8 cellular contexts compared by ENCODE assay signal in genomic region chr2:156343096-156343939, GRCh38.
A peak's percentile ranks its signal among the peaks of the same experiment; 100 is the strongest.
DNase-seq lines count a peak whose midpoint lies in the region; ATAC-seq, FAIRE-seq and TF ChIP-seq lines count a peak whose summit lies in the region.

No MANE protein-coding gene starts in this region.

- H3K4me3 ChIP-seq in SK-N-MC: peak overlapping the region; percentile 74
- H3K4me3 ChIP-seq in fibroblast of mammary gland (ENCODE audit: control insufficient read depth, low read depth, low read length): peak overlapping the region; percentile 69
- peak overlapping the region; percentile 62 for H3K4me3 ChIP-seq in retinal pigment epithelial cell (ENCODE audit: low read length)

- FAIRE-seq in GM19239 (lab: Jason Lieb, UNC): peak; percentile 80

- no peaks in the 10 kb centered on the region for H3K9me3 ChIP-seq in SK-N-MC (ENCODE audit: low read depth, low read length)

- no peak for DNase-seq in GM19239 (ENCODE audit: insufficient read length, low spot score)
- no peak for DNase-seq in SK-N-MC (ENCODE audit: low read depth, low spot score)
- no peak for DNase-seq in fibroblast of mammary gland (ENCODE audit: low read depth)
- DNase-seq in retinal pigment epithelial cell (ENCODE audit: low read depth): no peak
- DNase-seq in iPS-NIHi7 (ENCODE audit: extremely low spot score): no peak
- DNase-seq in stimulated activated CD4-positive, alpha-beta T cell treated with anti-CD3 and anti-CD28 coated beads, Interleukin-12 subunit alpha, Interleukin-12 subunit beta, amount 100 ng/mL, for 4 hours: no peak
- no peak for DNase-seq in HPDE6-E6E7 (ENCODE audit: extremely low spot score)

- no peaks in the 10 kb centered on the region for H3K36me3 ChIP-seq in SK-N-MC (ENCODE audit: insufficient read depth, low read length)

- TF ChIP-seq CTCF in fibroblast of mammary gland (conservative IDR thresholded peaks at IDR 0.05; ENCODE audit: control insufficient read depth, insufficient read depth, low read depth, low read length) (no peak), retinal pigment epithelial cell (conservative IDR thresholded peaks at IDR 0.05; ENCODE audit: low read depth, low read length) (no peak)

- H3K9ac ChIP-seq in SK-N-MC (ENCODE audit: insufficient read length): peak overlapping the region; percentile 71

- H3K27ac ChIP-seq in SK-N-MC: peak overlapping the region; percentile 73

- ATAC-seq in GM18870 (IDR thresholded peaks at IDR 0.05; ENCODE audit: unreplicated experiment): no peak
